In genomic region chr10:103855852-103856496, GRCh38 we compare ENCODE assay signal across 8 cellular contexts. TPM values are rescaled to one million over a fixed set of nuclear protein-coding genes. Genes with fewer than 3 reads are reported as not detected.
DNase-seq lines count a peak whose midpoint lies in the region; ATAC-seq and TF ChIP-seq lines count a peak whose summit lies in the region.

No MANE protein-coding gene starts in this region.

- no peaks in the 10 kb centered on the region for H3K36me3 Mint-ChIP-seq in activated T-cell treated with anti-CD3 and anti-CD28 coated beads, Interleukin-2, amount 50 U/mL, for 72 hours (ENCODE audit: insufficient read depth in 2 of 2)

- H3K4me1 Mint-ChIP-seq in activated T-cell treated with anti-CD3 and anti-CD28 coated beads, Interleukin-2, amount 50 U/mL, for 72 hours (ENCODE audit: low read depth) = peaks cover 10% of the 10 kb centered on the region

- H3K27ac Mint-ChIP-seq in activated T-cell treated with anti-CD3 and anti-CD28 coated beads, Interleukin-2, amount 50 U/mL, for 72 hours = no peak overlapping the region

- no peak for ATAC-seq in activated T-cell treated with anti-CD3 and anti-CD28 coated beads, Interleukin-2, amount 50 U/mL, for 72 hours (replicated peaks in 1 of 2)
- ATAC-seq in HG03378 (IDR thresholded peaks at IDR 0.05; ENCODE audit: unreplicated experiment) = no peak
- ATAC-seq in GM21723 (IDR thresholded peaks at IDR 0.05; ENCODE audit: unreplicated experiment) = no peak

- no peaks in the 10 kb centered on the region for H3K36me3 ChIP-seq in colonic mucosa
- no peaks in the 10 kb centered on the region for H3K36me3 ChIP-seq in transverse colon

- no peak for TF ChIP-seq EP300 in transverse colon (IDR thresholded peaks at IDR 0.05; ENCODE audit: low read depth)

- peaks cover 41% of the 10 kb centered on the region for H3K27me3 Mint-ChIP-seq in activated T-cell treated with anti-CD3 and anti-CD28 coated beads, Interleukin-2, amount 50 U/mL, for 72 hours (ENCODE audit: low read depth)

- H3K27ac ChIP-seq in colonic mucosa (peak overlapping the region; percentile 27), transverse colon (peak overlapping the region; percentile 88)

- peak overlapping the region; percentile 61 to 66 for H3K4me3 Mint-ChIP-seq in activated T-cell treated with anti-CD3 and anti-CD28 coated beads, Interleukin-2, amount 50 U/mL, for 72 hours

- no peak for TF ChIP-seq POLR2A in transverse colon (IDR thresholded peaks at IDR 0.05)

- H3K27me3 ChIP-seq in colonic mucosa = no peaks in the 10 kb centered on the region
- no peaks in the 10 kb centered on the region for H3K27me3 ChIP-seq in transverse colon

- in situ Hi-C loops in transverse colon (cut with MboI; ENCODE audit: low pct_ligation_motif_present in 1 of 4, low pct_unique_long_range_greater_than_20kb in 1 of 4, low sequenced_read_pairs in 3 of 4) = loop anchor here in 2 of 4 donors (25.0 kb wide), 2 partner anchors 244 to 269 kb away; no protein-coding TSS in a partner anchor

- no peak for TF ChIP-seq CTCF in colonic mucosa (IDR thresholded peaks at IDR 0.05)
- TF ChIP-seq CTCF in transverse colon (IDR thresholded peaks at IDR 0.05) = no peak

- 7 to 15% methylated on average over 6 to 27 of the region's 31 CpGs for WGBS in transverse colon (ENCODE audit: low coverage in 1 of 2), 2 donors

- peak overlapping the region; percentile 35 to 96 for H3K9ac ChIP-seq in colonic mucosa (ENCODE audit: low read depth in 2 of 2, low read length in 2 of 2)

- no peak for DNase-seq in activated T-cell treated with anti-CD3 and anti-CD28 coated beads, Interleukin-2, amount 50 U/mL, for 72 hours
- DNase-seq in activated T-cell treated with anti-CD3 and anti-CD28 coated beads, Interleukin-2, amount 50 U/mL, for 1 hour = no peak
- no peak for DNase-seq in colonic mucosa
- DNase-seq in mucosa of gallbladder (ENCODE audit: low spot score) = peak; percentile 78
- no peak for DNase-seq in transverse colon
- DNase-seq in NCI-H774 (lab: John Stamatoyannopoulos, UW) = no peak

- no peaks in the 10 kb centered on the region for H3K9me3 Mint-ChIP-seq in activated T-cell treated with anti-CD3 and anti-CD28 coated beads, Interleukin-2, amount 50 U/mL, for 72 hours

- H3K4me1 ChIP-seq in colonic mucosa = peaks cover 24% of the 10 kb centered on the region
- H3K4me1 ChIP-seq in transverse colon = peaks cover 25 to 62% (median 42%) of the 10 kb centered on the region in 4 donors

- intact Hi-C loops in colonic mucosa (cut with DNase I) = loop anchor here (10.0 kb wide), 1 partner anchor 71 kb away; no protein-coding TSS in a partner anchor
- intact Hi-C loops in transverse colon (cut with DNase I; ENCODE audit: low total_unique reads) = no loop called here

- H3K9me3 ChIP-seq in colonic mucosa (no peaks in the 10 kb centered on the region), transverse colon (no peaks in the 10 kb centered on the region)

- H3K4me3 ChIP-seq in colonic mucosa (peak overlapping the region; percentile 79), transverse colon (peak overlapping the region; percentile 74 to 86 (median 78))

RNA-seq across cellular contexts. Expression of gene SH3PXD2A, which starts 0.6 kb away (rescaled TPM):
- total RNA-seq in activated T-cell treated with anti-CD3 and anti-CD28 coated beads, Interleukin-2, amount 50 U/mL, for 72 hours = 10 to 100 TPM in 1 of 2 donors, 1 to 10 TPM in 1; 7.8 to 10.2 TPM
- total RNA-seq in colonic mucosa = 10 to 100 TPM; 37.5 to 40.8 TPM
- total RNA-seq in mucosa of gallbladder = 62.3 TPM
- total RNA-seq in transverse colon = 10 to 100 TPM; 26.5 to 56.9 (median 33.3) TPM
